In genomic region chr12:30506411-30506810, GRCh38 we compare ENCODE assay signal across 33 cellular contexts.
"Had no signal": no experiment of that assay in that cellular context is flagged by ENCODE, and none has a peak within 500 bp of the region (broad histone marks: within the 10 kb centered on the region; RNA-seq: fewer than 3 reads in every experiment).

No MANE protein-coding gene starts in this region.

- H3K27me3 Mint-ChIP-seq: activated B cell treated with CpG ODN at 0.5 μM for 24 hours; activated CD4-positive, alpha-beta memory T cell treated with anti-CD3 and anti-CD28 coated beads for 36 hours; activated naive CD4-positive, alpha-beta T cell treated with anti-CD3 and anti-CD28 coated beads, Interleukin-2, amount 10 ng/mL, durations not matched to agents 7 days and 5 days; T-helper 17 cell had no signal

- H3K9me3 Mint-ChIP-seq: activated B cell treated with CpG ODN at 0.5 μM for 24 hours; activated CD4-positive, alpha-beta memory T cell treated with anti-CD3 and anti-CD28 coated beads for 36 hours; activated naive CD4-positive, alpha-beta T cell treated with anti-CD3 and anti-CD28 coated beads, Interleukin-2, amount 10 ng/mL, durations not matched to agents 7 days and 5 days; activated naive CD4-positive, alpha-beta T cell treated with anti-CD3 and anti-CD28 coated beads, Interleukin-2, amount 50 U/mL, for 72 hours; activated naive CD8-positive, alpha-beta T cell treated with anti-CD3 and anti-CD28 coated beads, Interleukin-2, amount 10 ng/mL, durations not matched to agents 7 days and 5 days; activated T-cell treated with anti-CD3 and anti-CD28 coated beads, Interleukin-2, amount 50 U/mL, for 24 hours; activated T-cell treated with anti-CD3 and anti-CD28 coated beads, Interleukin-2, amount 50 U/mL, for 72 hours; effector memory CD8-positive, alpha-beta T cell; T-helper 2 cell treated with Interferon-gamma antibody and Interleukin-4, amounts not matched to agents 5 μg/mL and 100 μg/mL, for 36 hours had no signal

- DNase-seq: activated B cell treated with CpG ODN at 0.5 μM for 24 hours; activated CD4-positive, alpha-beta memory T cell treated with anti-CD3 and anti-CD28 coated beads for 36 hours; activated CD4-positive, alpha-beta T cell treated with anti-CD3 and anti-CD28 coated beads for 48 hours; activated CD8-positive, alpha-beta memory T cell treated with anti-CD3 and anti-CD28 coated beads, Interleukin-2, amount 50 U/mL, for 48 hours; activated gamma-delta T cell; activated naive CD4-positive, alpha-beta T cell; activated naive CD4-positive, alpha-beta T cell treated with anti-CD3 and anti-CD28 coated beads, Interleukin-2, amount 10 ng/mL, durations not matched to agents 7 days and 5 days; activated naive CD8-positive, alpha-beta T cell treated with anti-CD3 and anti-CD28 coated beads, Interleukin-2, amount 10 ng/mL, durations not matched to agents 7 days and 5 days; activated T-cell treated with anti-CD3 and anti-CD28 coated beads for 4 hours; activated T-cell treated with anti-CD3 and anti-CD28 coated beads, Interleukin-2, amount 50 U/mL, for 24 hours; activated T-cell treated with anti-CD3 and anti-CD28 coated beads, Interleukin-2, amount 50 U/mL, for 72 hours; anterior cingulate cortex; brain microvascular endothelial cell; caudate nucleus; cortex of kidney; dermis blood vessel endothelial cell; effector CD4-positive, alpha-beta T cell; effector memory CD8-positive, alpha-beta T cell; erythroblast; foreskin keratinocyte; gastrocnemius medialis; glutamatergic neuron; heart left ventricle; T-helper 1 cell; T-helper 17 cell; T1000; WERI-Rb-1 had no signal

- H3K9me3 ChIP-seq: esophagus muscularis mucosa, gastrocnemius medialis, heart left ventricle had no signal

- FAIRE-seq: astrocyte, colon had no signal

- H3K4me1 ChIP-seq: esophagus muscularis mucosa, foreskin keratinocyte, gastrocnemius medialis, heart left ventricle had no signal

- H3K27ac ChIP-seq: brain microvascular endothelial cell, esophagus muscularis mucosa, foreskin keratinocyte, gastrocnemius medialis, heart left ventricle, WERI-Rb-1 had no signal

- H3K27me3 ChIP-seq: brain microvascular endothelial cell, esophagus muscularis mucosa, gastrocnemius medialis, heart left ventricle had no signal

- H3K4me3 ChIP-seq: esophagus muscularis mucosa, gastrocnemius medialis, heart left ventricle had no signal

- H3K36me3 ChIP-seq: brain microvascular endothelial cell, esophagus muscularis mucosa, gastrocnemius medialis, heart left ventricle, WERI-Rb-1 had no signal

- H3K4me1 Mint-ChIP-seq: activated B cell treated with CpG ODN at 0.5 μM for 24 hours; activated naive CD4-positive, alpha-beta T cell treated with anti-CD3 and anti-CD28 coated beads, Interleukin-2, amount 10 ng/mL, durations not matched to agents 7 days and 5 days; activated naive CD8-positive, alpha-beta T cell treated with anti-CD3 and anti-CD28 coated beads, Interleukin-2, amount 10 ng/mL, durations not matched to agents 7 days and 5 days; T-helper 17 cell had no signal

- H3K36me3 Mint-ChIP-seq: activated CD4-positive, alpha-beta memory T cell treated with anti-CD3 and anti-CD28 coated beads for 36 hours; activated naive CD4-positive, alpha-beta T cell treated with anti-CD3 and anti-CD28 coated beads, Interleukin-2, amount 10 ng/mL, durations not matched to agents 7 days and 5 days; activated naive CD4-positive, alpha-beta T cell treated with anti-CD3 and anti-CD28 coated beads, Interleukin-2, amount 50 U/mL, for 72 hours; activated naive CD8-positive, alpha-beta T cell treated with anti-CD3 and anti-CD28 coated beads, Interleukin-2, amount 10 ng/mL, durations not matched to agents 7 days and 5 days had no signal

- ATAC-seq: activated CD4-positive, CD25-positive, alpha-beta regulatory T cell treated with anti-CD3 and anti-CD28 coated beads, Interleukin-2, amount 50 U/mL, for 24 hours; activated naive CD4-positive, alpha-beta T cell treated with anti-CD3 and anti-CD28 coated beads, Interleukin-2, amount 50 U/mL, for 72 hours; activated T-cell treated with anti-CD3 and anti-CD28 coated beads, Interleukin-2, amount 50 U/mL, for 72 hours; effector memory CD8-positive, alpha-beta T cell; foreskin keratinocyte; gastrocnemius medialis; heart left ventricle; T-helper 17 cell had no signal

- H3K4me3 Mint-ChIP-seq: activated B cell treated with CpG ODN at 0.5 μM for 24 hours; activated CD4-positive, alpha-beta memory T cell treated with anti-CD3 and anti-CD28 coated beads for 36 hours; activated naive CD4-positive, alpha-beta T cell treated with anti-CD3 and anti-CD28 coated beads, Interleukin-2, amount 10 ng/mL, durations not matched to agents 7 days and 5 days; activated naive CD8-positive, alpha-beta T cell treated with anti-CD3 and anti-CD28 coated beads, Interleukin-2, amount 10 ng/mL, durations not matched to agents 7 days and 5 days; activated T-cell treated with anti-CD3 and anti-CD28 coated beads, Interleukin-2, amount 50 U/mL, for 24 hours; activated T-cell treated with anti-CD3 and anti-CD28 coated beads, Interleukin-2, amount 50 U/mL, for 72 hours; effector memory CD8-positive, alpha-beta T cell; T-helper 17 cell; T-helper 2 cell treated with Interferon-gamma antibody and Interleukin-4, amounts not matched to agents 5 μg/mL and 100 μg/mL, for 36 hours had no signal

- H3K27ac Mint-ChIP-seq: activated B cell treated with CpG ODN at 0.5 μM for 24 hours; activated CD4-positive, alpha-beta memory T cell treated with anti-CD3 and anti-CD28 coated beads for 36 hours; activated naive CD4-positive, alpha-beta T cell treated with anti-CD3 and anti-CD28 coated beads, Interleukin-2, amount 10 ng/mL, durations not matched to agents 7 days and 5 days; activated naive CD4-positive, alpha-beta T cell treated with anti-CD3 and anti-CD28 coated beads, Interleukin-2, amount 50 U/mL, for 72 hours; activated naive CD8-positive, alpha-beta T cell treated with anti-CD3 and anti-CD28 coated beads, Interleukin-2, amount 10 ng/mL, durations not matched to agents 7 days and 5 days; activated T-cell treated with anti-CD3 and anti-CD28 coated beads, Interleukin-2, amount 50 U/mL, for 24 hours; activated T-cell treated with anti-CD3 and anti-CD28 coated beads, Interleukin-2, amount 50 U/mL, for 72 hours; effector memory CD8-positive, alpha-beta T cell; T-helper 17 cell; T-helper 2 cell treated with Interferon-gamma antibody and Interleukin-4, amounts not matched to agents 5 μg/mL and 100 μg/mL, for 36 hours had no signal
